ENCODE assay signal across 1 cellular context in genomic region chr2:130372055-130372832, GRCh38.
TF ChIP-seq lines count a peak whose summit lies in the region.

No MANE protein-coding gene starts in this region.

TF ChIP-seq in WTC11, 78 proteins besides CTCF, POLR2A, EP300 and RAD21 (continued from another document and continues in another):
- TF ChIP-seq TEAD4 (CRISPR knock-in tag; IDR thresholded peaks at IDR 0.05) (0 out of 2 replicates have a peak, but pooled peaks have one; percentile 3), TEAD1 (CRISPR knock-in tag; IDR thresholded peaks at IDR 0.05) (peak; percentile 53), AR (CRISPR knock-in tag; IDR thresholded peaks at IDR 0.05) (no peak), MLX (CRISPR knock-in tag; IDR thresholded peaks at IDR 0.05) (no peak), PRRX2 (CRISPR knock-in tag; IDR thresholded peaks at IDR 0.05) (no peak), NR3C1 (CRISPR knock-in tag; conservative IDR thresholded peaks at IDR 0.05; ENCODE audit: low read depth) (no peak), CBFB (CRISPR knock-in tag; IDR thresholded peaks at IDR 0.05; ENCODE audit: low read depth) (no peak), ETV6 (CRISPR knock-in tag; IDR thresholded peaks at IDR 0.05) (peak; percentile 40; the same call in 1 of the 2 replicates), ZNF121 (CRISPR knock-in tag; IDR thresholded peaks at IDR 0.05) (no peak), KAT7 (CRISPR knock-in tag; IDR thresholded peaks at IDR 0.05; ENCODE audit: borderline replicate concordance) (peak; percentile 70; the same call in 1 of the 2 replicates), ZNF416 (CRISPR knock-in tag; IDR thresholded peaks at IDR 0.05) (no peak), ZNF423 (CRISPR knock-in tag; IDR thresholded peaks at IDR 0.05) (peak; percentile 89), MXD4 (CRISPR knock-in tag; IDR thresholded peaks at IDR 0.05; ENCODE audit: borderline replicate concordance) (no peak), OVOL2 (CRISPR knock-in tag; IDR thresholded peaks at IDR 0.05; ENCODE audit: borderline replicate concordance) (no peak), SOX15 (CRISPR knock-in tag; IDR thresholded peaks at IDR 0.05) (no peak), AFF4 (CRISPR knock-in tag; IDR thresholded peaks at IDR 0.05; ENCODE audit: borderline replicate concordance) (no peak), NFYB (CRISPR knock-in tag; conservative IDR thresholded peaks at IDR 0.05; ENCODE audit: low read depth) (no peak), ZNF281 (CRISPR knock-in tag; IDR thresholded peaks at IDR 0.05) (no peak), SP1 (CRISPR knock-in tag; conservative IDR thresholded peaks at IDR 0.05) (peak; percentile 97), ZNF532 (CRISPR knock-in tag; IDR thresholded peaks at IDR 0.05; ENCODE audit: borderline replicate concordance) (no peak), GTF2I (CRISPR knock-in tag; conservative IDR thresholded peaks at IDR 0.05) (no peak), JAZF1 (CRISPR knock-in tag; IDR thresholded peaks at IDR 0.05) (no peak), ATF1 (CRISPR knock-in tag; IDR thresholded peaks at IDR 0.05) (peak; percentile 87; the same call in 1 of the 2 replicates), ZBTB43 (CRISPR knock-in tag; IDR thresholded peaks at IDR 0.05) (peak; percentile 68; the same call in 1 of the 2 replicates), MAX (CRISPR knock-in tag; IDR thresholded peaks at IDR 0.05) (peak; percentile 77), ZNF317 (CRISPR knock-in tag; IDR thresholded peaks at IDR 0.05; ENCODE audit: borderline replicate concordance, low read depth) (no peak), NFATC4 (CRISPR knock-in tag; IDR thresholded peaks at IDR 0.05) (no peak), FOXP4 (CRISPR knock-in tag; IDR thresholded peaks at IDR 0.05) (no peak; the same call in 1 of the 2 replicates)
- TF ChIP-seq, protein P1, sequence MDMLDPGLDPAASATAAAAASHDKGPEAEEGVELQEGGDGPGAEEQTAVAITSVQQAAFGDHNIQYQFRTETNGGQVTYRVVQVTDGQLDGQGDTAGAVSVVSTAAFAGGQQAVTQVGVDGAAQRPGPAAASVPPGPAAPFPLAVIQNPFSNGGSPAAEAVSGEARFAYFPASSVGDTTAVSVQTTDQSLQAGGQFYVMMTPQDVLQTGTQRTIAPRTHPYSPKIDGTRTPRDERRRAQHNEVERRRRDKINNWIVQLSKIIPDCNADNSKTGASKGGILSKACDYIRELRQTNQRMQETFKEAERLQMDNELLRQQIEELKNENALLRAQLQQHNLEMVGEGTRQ (CRISPR knock-in tag; IDR thresholded peaks at IDR 0.05): no peak
- TF ChIP-seq, protein P2, sequence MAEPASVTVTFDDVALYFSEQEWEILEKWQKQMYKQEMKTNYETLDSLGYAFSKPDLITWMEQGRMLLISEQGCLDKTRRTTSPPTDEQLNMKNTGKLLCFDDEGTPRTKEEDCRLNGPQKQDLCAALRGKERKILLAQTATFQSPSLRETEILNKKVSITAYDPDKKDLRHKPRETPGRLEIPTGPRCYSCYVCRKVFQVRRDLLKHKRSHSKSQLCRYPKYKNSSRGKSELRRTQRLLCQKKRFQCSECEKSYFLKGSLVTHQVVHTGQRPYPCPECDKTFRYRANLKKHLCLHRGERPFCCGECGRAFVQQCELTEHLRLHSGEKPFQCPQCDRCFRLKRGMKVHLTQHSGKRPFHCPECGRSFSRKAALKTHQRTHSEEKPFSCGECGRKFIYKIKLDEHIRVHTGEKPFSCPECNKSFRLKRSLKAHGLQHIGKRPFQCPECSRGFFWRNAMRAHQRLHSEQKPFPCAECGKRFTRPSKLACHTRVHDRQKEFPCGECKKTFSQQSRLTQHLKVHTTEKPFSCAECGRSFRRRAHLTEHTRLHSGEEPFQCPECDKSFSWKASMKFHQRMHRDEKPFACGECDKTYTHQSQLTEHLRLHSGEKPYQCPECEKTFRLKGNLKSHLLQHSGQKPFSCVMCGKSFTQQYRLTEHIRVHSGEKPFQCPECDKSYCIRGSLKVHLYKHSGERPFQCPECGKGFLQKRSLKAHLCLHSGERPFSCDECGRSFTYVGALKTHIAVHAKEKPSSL (CRISPR knock-in tag; conservative IDR thresholded peaks at IDR 0.05): no peak
- TF ChIP-seq, protein P3, sequence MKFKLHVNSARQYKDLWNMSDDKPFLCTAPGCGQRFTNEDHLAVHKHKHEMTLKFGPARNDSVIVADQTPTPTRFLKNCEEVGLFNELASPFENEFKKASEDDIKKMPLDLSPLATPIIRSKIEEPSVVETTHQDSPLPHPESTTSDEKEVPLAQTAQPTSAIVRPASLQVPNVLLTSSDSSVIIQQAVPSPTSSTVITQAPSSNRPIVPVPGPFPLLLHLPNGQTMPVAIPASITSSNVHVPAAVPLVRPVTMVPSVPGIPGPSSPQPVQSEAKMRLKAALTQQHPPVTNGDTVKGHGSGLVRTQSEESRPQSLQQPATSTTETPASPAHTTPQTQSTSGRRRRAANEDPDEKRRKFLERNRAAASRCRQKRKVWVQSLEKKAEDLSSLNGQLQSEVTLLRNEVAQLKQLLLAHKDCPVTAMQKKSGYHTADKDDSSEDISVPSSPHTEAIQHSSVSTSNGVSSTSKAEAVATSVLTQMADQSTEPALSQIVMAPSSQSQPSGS (CRISPR knock-in tag; IDR thresholded peaks at IDR 0.05; ENCODE audit: borderline replicate concordance, low read depth): no peak
